8 cellular contexts compared by ENCODE assay signal in the genomic region with DNA sequence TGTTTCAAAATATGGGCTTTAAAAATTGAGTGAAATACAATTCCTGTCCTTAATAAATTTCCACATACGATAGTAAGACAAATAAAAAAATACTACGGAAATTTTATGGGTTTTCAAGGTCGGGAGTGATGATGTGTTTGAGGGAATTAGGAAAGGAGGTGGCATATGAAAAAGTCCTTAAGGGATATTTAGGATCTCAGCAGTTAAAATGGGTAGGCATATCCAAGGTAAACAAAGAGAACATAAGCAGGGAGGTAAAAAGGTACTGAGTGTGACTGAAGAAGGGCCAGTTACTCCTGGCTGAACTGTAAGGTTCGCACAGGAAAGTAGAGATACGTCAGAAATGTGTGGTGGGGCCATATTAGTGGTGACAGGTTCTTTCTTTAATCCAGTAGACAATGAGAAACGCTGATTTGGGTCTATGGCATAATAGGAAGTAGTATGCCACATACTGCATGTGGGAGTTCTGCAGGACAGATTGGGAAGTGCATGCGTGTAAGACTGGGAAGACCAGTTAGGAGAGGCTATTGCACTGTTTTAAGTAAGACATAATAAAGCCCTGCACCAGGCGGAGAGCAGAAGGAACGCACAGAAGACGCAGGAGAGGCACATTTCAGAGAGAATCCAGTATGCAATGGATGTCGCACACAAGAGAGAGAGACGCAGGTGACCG. TPM values are rescaled to one million over a fixed set of nuclear protein-coding genes. Genes with fewer than 3 reads are reported as not detected.
DNase-seq lines count a peak whose midpoint lies in the region; ATAC-seq, FAIRE-seq and TF ChIP-seq lines count a peak whose summit lies in the region.

No MANE protein-coding gene starts in this region.

- H4K20me1 ChIP-seq in endothelial cell of umbilical vein (replicated peaks; ENCODE audit: control insufficient read depth, extremely low read depth, insufficient read depth, low read length), result peaks cover 2% of the 10 kb centered on the region

- no peaks in the 10 kb centered on the region for H3K9me3 Mint-ChIP-seq in mesothelial cell of epicardium

- H3K27me3 ChIP-seq in endothelial cell of umbilical vein (ENCODE audit: control insufficient read depth in 2 of 2, insufficient read depth in 2 of 2, low read length in 2 of 2), result no peaks in the 10 kb centered on the region

- peaks cover 29% of the 10 kb centered on the region for H3K4me1 Mint-ChIP-seq in mesothelial cell of epicardium

- peaks cover 37% of the 10 kb centered on the region for H3K79me2 ChIP-seq in endothelial cell of umbilical vein (ENCODE audit: control insufficient read depth, insufficient read depth, low read length)

- H3K36me3 Mint-ChIP-seq in mesothelial cell of epicardium, result no peaks in the 10 kb centered on the region

- H2AFZ ChIP-seq in endothelial cell of umbilical vein (ENCODE audit: low read depth, low read length), result peak overlapping the region; percentile 40

- no peak overlapping the region for H3K27ac Mint-ChIP-seq in mesothelial cell of epicardium

- H3K4me2 ChIP-seq in endothelial cell of umbilical vein (ENCODE audit: insufficient read depth, low read length), result peak overlapping the region; percentile 28

- peak overlapping the region; percentile 53 for H3K9ac ChIP-seq in endothelial cell of umbilical vein (replicated peaks; ENCODE audit: extremely low read depth, insufficient read depth, low read length)

- peak overlapping the region; percentile 95 for H3K4me3 ChIP-seq in AG10803 (ENCODE audit: low read length)
- peak overlapping the region in 2 of 3 experiments; percentile 59 to 61 for H3K4me3 ChIP-seq in endothelial cell of umbilical vein (replicated peaks in 1 of 3; ENCODE audit: insufficient read depth in 1 of 3, low read depth in 1 of 3, low read length in 3 of 3)

- TF ChIP-seq CTCF in AG10803 (conservative IDR thresholded peaks at IDR 0.05; ENCODE audit: low read length) (peak; percentile 64), endothelial cell of umbilical vein (IDR thresholded peaks at IDR 0.05; ENCODE audit: extremely low read depth in 1 of 2, insufficient read depth in 1 of 2, low read depth in 1 of 2, low read length in 2 of 2) (peak; percentile 23 to 45), mesothelial cell of epicardium (IDR thresholded peaks at IDR 0.05; ENCODE audit: unreplicated experiment) (peak; percentile 22)

- peaks cover 21% of the 10 kb centered on the region for H3K4me1 ChIP-seq in endothelial cell of umbilical vein (ENCODE audit: control insufficient read depth, extremely low read depth, insufficient read depth, low read length)

- POLR2A ChIA-PET in endothelial cell of umbilical vein (lab: Charles Lee), result interaction anchor here (0.6 to 1.1 kb wide), 2 partner anchors 72 to 176 kb away, joined by 3 to 5 read pairs; a partner anchor contains a TSS

- TSS peak; percentile 92 for BruUV-seq in endothelial cell of umbilical vein (replicated peaks; lab: Mats Ljungman, UMichigan)

- H3K27ac ChIP-seq in endothelial cell of umbilical vein (ENCODE audit: insufficient read depth, low read depth, low read length), result peak overlapping the region; percentile 49

- ATAC-seq in GM18907 (IDR thresholded peaks at IDR 0.05; ENCODE audit: unreplicated experiment), result peak; percentile 4
- ATAC-seq in stimulated activated naive CD8-positive, alpha-beta T cell treated with anti-CD3 and anti-CD28 coated beads, Interleukin-15, Interleukin-2, amounts not matched to agents 100 U/mL and 50 U/mL, for 24 hours, result no peak

- H3K9me1 ChIP-seq in endothelial cell of umbilical vein (replicated peaks; ENCODE audit: control insufficient read depth, extremely low read depth, insufficient read depth, low read length), result no peaks in the 10 kb centered on the region

- dilution Hi-C loops in endothelial cell of umbilical vein (cut with MboI; ENCODE audit: extremely low pct_ligation_motif_present, low sequenced_read_pairs), result no loop called here

- FAIRE-seq in endothelial cell of umbilical vein (lab: Jason Lieb, UNC), result peak; percentile 57
- FAIRE-seq in urothelium cell line (lab: Jason Lieb, UNC), result no peak

- DNase-seq in AG10803 (ENCODE audit: low read depth), result peak; percentile 84
- peak; percentile 80 to 87 for DNase-seq in Kasumi-1 (lab: John Stamatoyannopoulos, UW)
- peak; percentile 66 for DNase-seq in SHP77 treated with DMSO at 0.1 percent for 48 hours (lab: John Stamatoyannopoulos, UW)
- peak; percentile 77 for DNase-seq in endothelial cell of umbilical vein (ENCODE audit: low read depth, low spot score)
- DNase-seq in mesothelial cell of epicardium (ENCODE audit: low spot score in 2 of 2, unreplicated experiment in 2 of 2), result no peak
- DNase-seq in urothelium cell line (ENCODE audit: low spot score), result peak; percentile 60
- DNase-seq in stimulated activated naive CD8-positive, alpha-beta T cell treated with anti-CD3 and anti-CD28 coated beads, Interleukin-15, Interleukin-2, amounts not matched to agents 100 U/mL and 50 U/mL, for 24 hours, result no peak

- intact Hi-C loops in endothelial cell of umbilical vein (cut with micrococcal nuclease), result loop anchor here (1.0 to 5.0 kb wide), 7 partner anchors 223 to 1366 kb away; a partner anchor contains a TSS

- no peak overlapping the region for H3K4me3 Mint-ChIP-seq in mesothelial cell of epicardium

- TF ChIP-seq POLR2A in endothelial cell of umbilical vein (IDR thresholded peaks at IDR 0.05; ENCODE audit: low read depth, low read length), result peak; percentile 5

- no peaks in the 10 kb centered on the region for H3K27me3 Mint-ChIP-seq in mesothelial cell of epicardium (ENCODE audit: low read depth)

- no peaks in the 10 kb centered on the region for H3K36me3 ChIP-seq in endothelial cell of umbilical vein (ENCODE audit: control insufficient read depth in 2 of 2, extremely low read depth in 1 of 2, insufficient read depth in 2 of 2, low read length in 2 of 2)

- H3K9me3 ChIP-seq in endothelial cell of umbilical vein (replicated peaks; ENCODE audit: control insufficient read depth, insufficient read depth, low read length), result no peaks in the 10 kb centered on the region

- CTCF ChIA-PET in endothelial cell of umbilical vein (lab: Charles Lee), result interaction anchor here (0.9 to 2.0 kb wide), 6 partner anchors 16 to 411 kb away, joined by 3 to 15 read pairs (median 5); a partner anchor contains a TSS

TF ChIP-seq in endothelial cell of umbilical vein, 7 proteins besides CTCF, POLR2A, EP300 and RAD21:
- TF ChIP-seq POLR2AphosphoS5 (IDR thresholded peaks at IDR 0.05; ENCODE audit: insufficient read depth, low read depth, low read length) (no peak), FOS (IDR thresholded peaks at IDR 0.05; ENCODE audit: borderline replicate concordance, insufficient read depth, low read length) (no peak), MYC (IDR thresholded peaks at IDR 0.05; ENCODE audit: low read depth, low read length) (no peak), EZH2 (IDR thresholded peaks at IDR 0.05; ENCODE audit: borderline replicate concordance, low read depth, low read length, severe bottlenecking) (no peak), JUN (IDR thresholded peaks at IDR 0.05; ENCODE audit: borderline replicate concordance, insufficient read depth, insufficient read length, low read depth) (no peak), GATA2 (IDR thresholded peaks at IDR 0.05; ENCODE audit: insufficient read depth, insufficient read length, low read depth, low read length) (no peak)
- TF ChIP-seq, protein P1, sequence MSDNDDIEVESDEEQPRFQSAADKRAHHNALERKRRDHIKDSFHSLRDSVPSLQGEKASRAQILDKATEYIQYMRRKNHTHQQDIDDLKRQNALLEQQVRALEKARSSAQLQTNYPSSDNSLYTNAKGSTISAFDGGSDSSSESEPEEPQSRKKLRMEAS (IDR thresholded peaks at IDR 0.05; ENCODE audit: insufficient read depth, insufficient read length), result no peak

RNA-seq across cellular contexts. Expression of a gene that starts 0.9 kb away (rescaled TPM):
- total RNA-seq in endothelial cell of umbilical vein (104 and 128 TPM in 2 replicates), mesothelial cell of epicardium (99.6 to 107 TPM (median 106 TPM) in 3 replicates)
- polyA plus RNA-seq in endothelial cell of umbilical vein, result 23.8 and 39.6 TPM in 2 replicates
- polyA plus RNA-seq in endothelial cell of umbilical vein (2011; cell fraction: cytosol; rRNA removed), result 22.7 and 22.9 TPM in 2 replicates
- polyA plus RNA-seq in endothelial cell of umbilical vein (2011; cell fraction: nucleus; rRNA removed), result 54.8 and 56.7 TPM in 2 replicates
- 32.1 and 48.0 TPM in 2 replicates for polyA plus RNA-seq in endothelial cell of umbilical vein (2012)
- polyA minus RNA-seq in endothelial cell of umbilical vein, result 134 and 181 TPM in 2 replicates
- 25.8 TPM for polyA minus RNA-seq in endothelial cell of umbilical vein (2011; cell fraction: cytosol; rRNA and poly(A)+ RNA removed)
- 51.3 and 88.1 TPM in 2 replicates for polyA minus RNA-seq in endothelial cell of umbilical vein (2011; cell fraction: nucleus; rRNA and poly(A)+ RNA removed)

Comparison
In these comparisons a context has a peak if more than half of its experiments do, and no peak if none do; other contexts are left out.
1. DNase-seq: peak in AG10803 (single experiment), Kasumi-1 (2 of 2), SHP77 treated with DMSO at 0.1 percent for 48 hours (single experiment), endothelial cell of umbilical vein (single experiment) and urothelium cell line (single experiment); none in mesothelial cell of epicardium (0 of 2) and stimulated activated naive CD8-positive, alpha-beta T cell treated with anti-CD3 and anti-CD28 coated beads, Interleukin-15, Interleukin-2, amounts not matched to agents 100 U/mL and 50 U/mL, for 24 hours (single experiment).
2. Peak in every context shown above with its lines, with median percentiles within 50 percentile points of each other: CTCF ChIP-seq.